ENCODE assay signal across 20 cellular contexts in the genomic region with DNA sequence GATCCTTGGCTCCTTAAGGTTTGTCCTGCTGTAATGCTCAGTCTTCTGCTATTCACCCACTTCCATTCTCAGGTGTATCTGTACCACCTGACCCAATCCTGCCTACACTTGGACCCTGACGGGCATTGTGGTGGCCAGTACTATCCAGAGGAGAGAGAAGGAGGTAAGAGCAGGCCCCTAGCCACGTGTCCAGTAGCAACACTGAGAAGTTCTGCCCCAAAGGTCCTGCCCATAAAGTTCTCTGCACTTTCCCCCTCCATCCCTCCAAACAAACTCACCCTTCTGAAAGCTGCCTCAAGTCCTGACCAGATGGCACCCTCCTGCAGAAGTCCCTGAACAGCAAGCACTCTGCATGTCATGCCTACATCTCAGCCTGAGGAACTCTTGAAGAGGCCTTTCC.
"Had no signal": no experiment of that assay in that cellular context is flagged by ENCODE, and none has a peak within 500 bp of the region (broad histone marks: within the 10 kb centered on the region; RNA-seq: fewer than 3 reads in every experiment).

No MANE protein-coding gene starts in this region.

- H3K36me3 ChIP-seq: breast epithelium, colonic mucosa, esophagus squamous epithelium, gastrocnemius medialis, tibial artery had no signal

- H3K4me1 ChIP-seq: breast epithelium, colonic mucosa, esophagus squamous epithelium, spleen had no signal

- ATAC-seq: gastrocnemius medialis, mucosa of descending colon, T-helper 17 cell had no signal

- H3K4me3 ChIP-seq: breast epithelium, colonic mucosa, dorsolateral prefrontal cortex, esophagus squamous epithelium, gastrocnemius medialis, mucosa of descending colon, SK-N-MC, spleen, tibial artery had no signal

- H3K9me3 ChIP-seq: breast epithelium, colonic mucosa, esophagus squamous epithelium, gastrocnemius medialis, mucosa of descending colon, spleen, tibial artery had no signal

- H3K27me3 ChIP-seq: breast epithelium, colonic mucosa, dorsolateral prefrontal cortex, esophagus squamous epithelium, gastrocnemius medialis, spleen, tibial artery had no signal

- H3K27ac ChIP-seq: breast epithelium, colonic mucosa, dorsolateral prefrontal cortex, esophagus squamous epithelium, gastrocnemius medialis, SK-N-MC, spleen, tibial artery had no signal

- DNase-seq: activated CD4-positive, alpha-beta T cell treated with anti-CD3 and anti-CD28 coated beads for 48 hours; activated naive CD4-positive, alpha-beta T cell; amniotic stem cell; dorsolateral prefrontal cortex; esophagus squamous epithelium; gastrocnemius medialis; hypothalamus; mesenchymal stem cell; mucosa of descending colon; naive B cell; occipital lobe; spleen; stimulated activated CD4-positive, alpha-beta T cell treated with anti-CD3 and anti-CD28 coated beads, Interleukin-4, amount 100 ng/mL, for 4 hours; substantia nigra; SW 1271; T-helper 17 cell; tibial artery had no signal
